Comparison of ENCODE assay signal across 8 cellular contexts in genomic region chr20:33444797-33445560, GRCh38. TPM values are rescaled to one million over a fixed set of nuclear protein-coding genes. Genes with fewer than 3 reads are reported as not detected.
A peak's percentile ranks its signal among the peaks of the same experiment; 100 is the strongest.
DNase-seq lines count a peak whose midpoint lies in the region; ATAC-seq and TF ChIP-seq lines count a peak whose summit lies in the region.

No MANE protein-coding gene starts in this region.

- H3K27me3 ChIP-seq in CD4-positive, alpha-beta memory T cell (ENCODE audit: insufficient read depth, low read length) = no peaks in the 10 kb centered on the region
- peaks cover 20% of the 10 kb centered on the region for H3K27me3 ChIP-seq in iPS-15b (ENCODE audit: control insufficient read depth, insufficient read depth, low read length)
- no peaks in the 10 kb centered on the region for H3K27me3 ChIP-seq in stomach

- no peak for ATAC-seq in activated T-helper 17 cell treated with anti-CD3 and anti-CD28 coated beads, Interleukin-2, amount 50 U/mL, for 72 hours (replicated peaks)
- no peak for ATAC-seq in GM19395 (IDR thresholded peaks at IDR 0.05; ENCODE audit: unreplicated experiment)

- H3K4me1 Mint-ChIP-seq in CD4-positive, alpha-beta memory T cell = peaks cover 14 to 28% (median 22%) of the 10 kb centered on the region in 4 donors
- peaks cover 12% of the 10 kb centered on the region for H3K4me1 Mint-ChIP-seq in activated T-helper 17 cell treated with anti-CD3 and anti-CD28 coated beads, Interleukin-2, amount 50 U/mL, for 72 hours

- peaks cover 0 to 6% of the 10 kb centered on the region in 2 donors for H3K36me3 Mint-ChIP-seq in CD4-positive, alpha-beta memory T cell
- no peaks in the 10 kb centered on the region for H3K36me3 Mint-ChIP-seq in activated T-helper 17 cell treated with anti-CD3 and anti-CD28 coated beads, Interleukin-2, amount 50 U/mL, for 72 hours (ENCODE audit: low read depth)

- intact Hi-C loops in CD4-positive, alpha-beta memory T cell (cut with micrococcal nuclease) = loop anchor here (1.0 to 5.0 kb wide), 6 partner anchors 44 to 667 kb away; partner anchors contain the start of genes ACTL10, CBFA2T2, CDK5RAP1 and CHMP4B
- intact Hi-C loops in stomach (cut with DNase I; ENCODE audit: low total_unique reads) = no loop called here

- POLR2A ChIA-PET in CD4-positive, alpha-beta memory T cell (lab: Charles Lee; ENCODE audit: partially characterized antibody) = interaction anchor here (0.5 to 3.4 kb wide), 14 partner anchors 13 to 667 kb away, joined by 3 to 22 read pairs (median 6); partner anchors contain the start of genes ACTL10, C20orf144, CBFA2T2 and CDK5RAP1

- H3K27ac Mint-ChIP-seq in CD4-positive, alpha-beta memory T cell = peak overlapping the region; percentile 90 to 97 (median 94)
- peak overlapping the region; percentile 78 for H3K27ac Mint-ChIP-seq in activated T-helper 17 cell treated with anti-CD3 and anti-CD28 coated beads, Interleukin-2, amount 50 U/mL, for 72 hours

- TF ChIP-seq CTCF in stomach (IDR thresholded peaks at IDR 0.05) = no peak

- no peaks in the 10 kb centered on the region for H3K27me3 Mint-ChIP-seq in CD4-positive, alpha-beta memory T cell
- H3K27me3 Mint-ChIP-seq in activated T-helper 17 cell treated with anti-CD3 and anti-CD28 coated beads, Interleukin-2, amount 50 U/mL, for 72 hours = no peaks in the 10 kb centered on the region

- peak overlapping the region in 1 of 2 donors; percentile 85 for H3K4me3 ChIP-seq in CD4-positive, alpha-beta memory T cell (ENCODE audit: low read length in 2 of 2)
- H3K4me3 ChIP-seq in iPS-15b (ENCODE audit: low read depth, low read length) = peak overlapping the region; percentile 47
- H3K4me3 ChIP-seq in stomach = peak overlapping the region; percentile 68 to 89 (median 74)

- no peak for TF ChIP-seq EP300 in stomach (IDR thresholded peaks at IDR 0.05)

- 38 to 52% (median 48%) methylated on average over 4 of the region's 4 CpGs for WGBS in stomach, 5 donors

- peaks cover 0 to 2% (median 0%) of the 10 kb centered on the region in 8 donors for H3K9me3 Mint-ChIP-seq in CD4-positive, alpha-beta memory T cell
- no peaks in the 10 kb centered on the region for H3K9me3 Mint-ChIP-seq in activated T-helper 17 cell treated with anti-CD3 and anti-CD28 coated beads, Interleukin-2, amount 50 U/mL, for 72 hours

- H3K27ac ChIP-seq in CD4-positive, alpha-beta memory T cell (ENCODE audit: low read depth, low read length) = peak overlapping the region; percentile 74
- H3K27ac ChIP-seq in KOPT-K1 (ENCODE audit: low read depth, low read length, poor library complexity, severe bottlenecking) = peak overlapping the region; percentile 70
- peak overlapping the region; percentile 16 to 91 (median 80) for H3K27ac ChIP-seq in stomach

- peak in 1 of 5 donors; percentile 28 for DNase-seq in CD4-positive, alpha-beta memory T cell
- DNase-seq in stomach (peak; percentile 39), NCI-H1436 (lab: John Stamatoyannopoulos, UW) (no peak), D341Med (ENCODE audit: low spot score) (no peak)

- H3K9ac ChIP-seq in iPS-15b (ENCODE audit: low read depth, low read length) = no peak overlapping the region

- H3K9me3 ChIP-seq in CD4-positive, alpha-beta memory T cell (ENCODE audit: control insufficient read depth in 1 of 2, low read length in 2 of 2) = no peaks in the 10 kb centered on the region
- H3K9me3 ChIP-seq in KOPT-K1 (ENCODE audit: insufficient read depth, low read length, poor library complexity, severe bottlenecking) (peaks cover 7% of the 10 kb centered on the region), iPS-15b (ENCODE audit: control insufficient read depth, insufficient read depth, low read length) (no peaks in the 10 kb centered on the region), stomach (no peaks in the 10 kb centered on the region)

- H3K4me3 Mint-ChIP-seq in CD4-positive, alpha-beta memory T cell = peak overlapping the region; percentile 89 to 97 (median 92)
- peak overlapping the region; percentile 92 for H3K4me3 Mint-ChIP-seq in activated T-helper 17 cell treated with anti-CD3 and anti-CD28 coated beads, Interleukin-2, amount 50 U/mL, for 72 hours

- CTCF ChIA-PET in CD4-positive, alpha-beta memory T cell (lab: Charles Lee; ENCODE audit: partially characterized antibody) = interaction anchor here (0.7 to 1.8 kb wide), 10 partner anchors 9 to 288 kb away, joined by 3 to 7 read pairs (median 3); partner anchors contain the start of genes ACTL10, CBFA2T2 and CDK5RAP1

- H3K36me3 ChIP-seq in CD4-positive, alpha-beta memory T cell (ENCODE audit: insufficient read depth, low read length) = no peaks in the 10 kb centered on the region
- H3K36me3 ChIP-seq in KOPT-K1 (ENCODE audit: insufficient read depth, low read length) = no peaks in the 10 kb centered on the region
- H3K36me3 ChIP-seq in iPS-15b (ENCODE audit: control insufficient read depth, insufficient read depth, low read length) = no peaks in the 10 kb centered on the region
- no peaks in the 10 kb centered on the region for H3K36me3 ChIP-seq in stomach

- peaks cover 17% of the 10 kb centered on the region for H3K4me1 ChIP-seq in CD4-positive, alpha-beta memory T cell (ENCODE audit: insufficient read depth, low read length)
- H3K4me1 ChIP-seq in iPS-15b (ENCODE audit: control insufficient read depth, insufficient read depth, low read length) = peaks cover 6% of the 10 kb centered on the region
- H3K4me1 ChIP-seq in stomach = peaks cover 0 to 40% (median 31%) of the 10 kb centered on the region in 4 donors

- no peak for TF ChIP-seq POLR2A in stomach (IDR thresholded peaks at IDR 0.05)

RNA-seq across cellular contexts. Expression of gene SNTA1, which starts 1.4 kb away (rescaled TPM):
- total RNA-seq in CD4-positive, alpha-beta memory T cell = 1 to 10 TPM; 5.1 to 5.7 TPM
- 1 to 10 TPM; 7.2 to 9.2 TPM for polyA plus RNA-seq in CD4-positive, alpha-beta memory T cell
- 1 to 10 TPM; 5.5 to 6.5 TPM for total RNA-seq in activated T-helper 17 cell treated with anti-CD3 and anti-CD28 coated beads, Interleukin-2, amount 50 U/mL, for 72 hours
- total RNA-seq in stomach = 10 to 100 TPM in 4 of 5 donors, 1 to 10 TPM in 1; 8.8 to 40.8 (median 27.4) TPM
- polyA plus RNA-seq in stomach = 10 to 100 TPM; 16.0 to 23.5 (median 21.7) TPM

RNA-seq across cellular contexts. Expression of gene CDK5RAP1, which starts 43.7 kb away (rescaled TPM):
- 10 to 100 TPM; 50.9 to 51.8 TPM for total RNA-seq in CD4-positive, alpha-beta memory T cell
- polyA plus RNA-seq in CD4-positive, alpha-beta memory T cell = 10 to 100 TPM; 39.8 to 41.8 TPM
- total RNA-seq in activated T-helper 17 cell treated with anti-CD3 and anti-CD28 coated beads, Interleukin-2, amount 50 U/mL, for 72 hours = 10 to 100 TPM; 24.1 to 44.5 TPM
- 10 to 100 TPM; 12.0 to 30.7 (median 14.6) TPM for total RNA-seq in stomach
- 10 to 100 TPM; 21.7 to 38.7 (median 31.0) TPM for polyA plus RNA-seq in stomach

RNA-seq across cellular contexts. Expression of gene CBFA2T2, which starts 44.9 kb away (rescaled TPM):
- total RNA-seq in CD4-positive, alpha-beta memory T cell = 10 to 100 TPM; 42.1 to 43.4 TPM
- 10 to 100 TPM; 16.5 to 25.2 TPM for polyA plus RNA-seq in CD4-positive, alpha-beta memory T cell
- total RNA-seq in activated T-helper 17 cell treated with anti-CD3 and anti-CD28 coated beads, Interleukin-2, amount 50 U/mL, for 72 hours = 10 to 100 TPM; 14.5 to 25.6 TPM
- 10 to 100 TPM; 11.1 to 29.9 (median 14.8) TPM for total RNA-seq in stomach
- 1 to 10 TPM; 2.9 to 5.8 (median 4.0) TPM for polyA plus RNA-seq in stomach
